ENCODE assay signal across 1 cellular context in the genomic region with DNA sequence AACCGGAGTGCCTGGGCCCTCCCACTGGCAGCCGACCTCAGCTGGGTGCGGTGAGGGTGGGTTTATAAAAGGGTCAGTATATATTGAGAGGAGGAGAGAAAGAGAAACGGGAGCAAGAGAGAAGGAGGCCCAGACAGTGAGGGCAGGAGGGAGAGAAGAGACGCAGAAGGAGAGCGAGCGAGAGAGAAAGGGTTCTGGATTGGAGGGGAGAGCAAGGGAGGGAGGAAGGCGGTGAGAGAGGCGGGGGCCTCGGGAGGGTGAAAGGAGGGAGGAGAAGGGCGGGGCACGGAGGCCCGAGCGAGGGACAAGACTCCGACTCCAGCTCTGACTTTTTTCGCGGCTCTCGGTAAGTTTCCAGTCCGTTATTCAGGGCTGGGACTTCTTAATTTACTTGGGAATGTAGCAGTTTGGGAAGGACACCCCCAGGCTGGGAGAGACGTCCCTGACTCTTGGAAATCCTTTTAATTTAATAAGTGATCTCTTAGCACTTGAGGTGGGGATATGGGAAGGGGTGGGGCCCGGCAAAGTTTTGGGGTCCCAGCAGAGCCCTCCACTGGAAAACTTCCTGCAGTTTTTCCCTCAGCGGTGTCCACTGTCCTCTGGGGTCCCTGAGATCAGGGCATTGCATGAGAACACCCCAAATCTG.
TF ChIP-seq lines count a peak whose summit lies in the region.

A gene with protein sequence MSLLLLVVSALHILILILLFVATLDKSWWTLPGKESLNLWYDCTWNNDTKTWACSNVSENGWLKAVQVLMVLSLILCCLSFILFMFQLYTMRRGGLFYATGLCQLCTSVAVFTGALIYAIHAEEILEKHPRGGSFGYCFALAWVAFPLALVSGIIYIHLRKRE (plus strand): TSS at position 288 of the 646 bp plus-strand sequence. CDS start 1,293 bp downstream, outside the sequence.

TF ChIP-seq in GM12878, 131 proteins besides CTCF, POLR2A, EP300 and RAD21 (continued from another document):
- TF ChIP-seq, protein P1, sequence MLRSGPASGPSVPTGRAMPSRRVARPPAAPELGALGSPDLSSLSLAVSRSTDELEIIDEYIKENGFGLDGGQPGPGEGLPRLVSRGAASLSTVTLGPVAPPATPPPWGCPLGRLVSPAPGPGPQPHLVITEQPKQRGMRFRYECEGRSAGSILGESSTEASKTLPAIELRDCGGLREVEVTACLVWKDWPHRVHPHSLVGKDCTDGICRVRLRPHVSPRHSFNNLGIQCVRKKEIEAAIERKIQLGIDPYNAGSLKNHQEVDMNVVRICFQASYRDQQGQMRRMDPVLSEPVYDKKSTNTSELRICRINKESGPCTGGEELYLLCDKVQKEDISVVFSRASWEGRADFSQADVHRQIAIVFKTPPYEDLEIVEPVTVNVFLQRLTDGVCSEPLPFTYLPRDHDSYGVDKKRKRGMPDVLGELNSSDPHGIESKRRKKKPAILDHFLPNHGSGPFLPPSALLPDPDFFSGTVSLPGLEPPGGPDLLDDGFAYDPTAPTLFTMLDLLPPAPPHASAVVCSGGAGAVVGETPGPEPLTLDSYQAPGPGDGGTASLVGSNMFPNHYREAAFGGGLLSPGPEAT (IDR thresholded peaks at IDR 0.05; ENCODE audit: low read depth), result peak; percentile 69
- TF ChIP-seq NBN (IDR thresholded peaks at IDR 0.05) (peak; percentile 98), POLR2AphosphoS2 (IDR thresholded peaks at IDR 0.05; ENCODE audit: low read depth, low read length) (peak; percentile 89), BRCA1 (IDR thresholded peaks at IDR 0.05; ENCODE audit: low read depth, low read length) (no peak), SMAD1 (IDR thresholded peaks at IDR 0.05; ENCODE audit: low read depth, partially characterized antibody) (peak; percentile 58), TCF12 (IDR thresholded peaks at IDR 0.05; ENCODE audit: low read depth, low read length) (no peak; the same call in 1 of the 2 replicates), ZNF207 (IDR thresholded peaks at IDR 0.05; ENCODE audit: borderline replicate concordance) (no peak), MXI1 (IDR thresholded peaks at IDR 0.05; ENCODE audit: low read depth, low read length) (0 out of 2 replicates have a peak, but pooled peaks have one; percentile 21), RUNX3 (IDR thresholded peaks at IDR 0.05; ENCODE audit: low read length) (peak; percentile 48), HDGF (IDR thresholded peaks at IDR 0.05) (peak; percentile 99), POLR2AphosphoS5 (IDR thresholded peaks at IDR 0.05; ENCODE audit: low read length) (peak; percentile 82), LARP7 (IDR thresholded peaks at IDR 0.05) (peak; percentile 55; the same call in 1 of the 2 replicates), CREM (IDR thresholded peaks at IDR 0.05; ENCODE audit: low read depth) (peak; percentile 30; the same call in 1 of the 2 replicates), IKZF1 (conservative IDR thresholded peaks at IDR 0.05) (peak; percentile 46; the same call in 1 of the 2 replicates), ATF7 (IDR thresholded peaks at IDR 0.05; ENCODE audit: low read depth) (no peak), MTA2 (IDR thresholded peaks at IDR 0.05; ENCODE audit: low read depth) (peak; percentile 55), FOXK2 (IDR thresholded peaks at IDR 0.05) (no peak), SPI1 (IDR thresholded peaks at IDR 0.05; ENCODE audit: borderline replicate concordance, insufficient read depth, low read depth, low read length) (peak; percentile 82; the same call in 1 of the 2 replicates), TARDBP (IDR thresholded peaks at IDR 0.05; ENCODE audit: borderline replicate concordance) (peak; percentile 39; the same call in 1 of the 2 replicates), CBFB (IDR thresholded peaks at IDR 0.05; ENCODE audit: low read depth) (0 out of 2 replicates have a peak, but pooled peaks have one; percentile 20), SMAD5 (IDR thresholded peaks at IDR 0.05; ENCODE audit: low read depth) (no peak), TAF1 (IDR thresholded peaks at IDR 0.05; ENCODE audit: borderline replicate concordance, low read depth, low read length) (peak; percentile 36; the same call in 1 of the 2 replicates), YBX1 (IDR thresholded peaks at IDR 0.05) (peak; percentile 44; the same call in 1 of the 2 replicates), BHLHE40 (IDR thresholded peaks at IDR 0.05; ENCODE audit: borderline replicate concordance in 1 of 2, low read depth in 2 of 2, low read length in 1 of 2) (peak in 1 of 2 experiments; percentile 69; a peak in 1 of 4 replicates), PML (IDR thresholded peaks at IDR 0.05; ENCODE audit: low read length) (peak; percentile 56), ZNF24 (IDR thresholded peaks at IDR 0.05) (no peak)
- TF ChIP-seq, protein P2, sequence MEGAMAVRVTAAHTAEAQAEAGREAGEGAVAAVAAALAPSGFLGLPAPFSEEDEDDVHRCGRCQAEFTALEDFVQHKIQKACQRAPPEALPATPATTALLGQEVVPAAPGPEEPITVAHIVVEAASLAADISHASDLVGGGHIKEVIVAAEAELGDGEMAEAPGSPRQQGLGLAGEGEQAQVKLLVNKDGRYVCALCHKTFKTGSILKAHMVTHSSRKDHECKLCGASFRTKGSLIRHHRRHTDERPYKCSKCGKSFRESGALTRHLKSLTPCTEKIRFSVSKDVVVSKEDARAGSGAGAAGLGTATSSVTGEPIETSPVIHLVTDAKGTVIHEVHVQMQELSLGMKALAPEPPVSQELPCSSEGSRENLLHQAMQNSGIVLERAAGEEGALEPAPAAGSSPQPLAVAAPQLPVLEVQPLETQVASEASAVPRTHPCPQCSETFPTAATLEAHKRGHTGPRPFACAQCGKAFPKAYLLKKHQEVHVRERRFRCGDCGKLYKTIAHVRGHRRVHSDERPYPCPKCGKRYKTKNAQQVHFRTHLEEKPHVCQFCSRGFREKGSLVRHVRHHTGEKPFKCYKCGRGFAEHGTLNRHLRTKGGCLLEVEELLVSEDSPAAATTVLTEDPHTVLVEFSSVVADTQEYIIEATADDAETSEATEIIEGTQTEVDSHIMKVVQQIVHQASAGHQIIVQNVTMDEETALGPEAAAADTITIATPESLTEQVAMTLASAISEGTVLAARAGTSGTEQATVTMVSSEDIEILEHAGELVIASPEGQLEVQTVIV (IDR thresholded peaks at IDR 0.05; ENCODE audit: borderline replicate concordance, partially characterized antibody), result peak; percentile 47
- TF ChIP-seq, protein P3, sequence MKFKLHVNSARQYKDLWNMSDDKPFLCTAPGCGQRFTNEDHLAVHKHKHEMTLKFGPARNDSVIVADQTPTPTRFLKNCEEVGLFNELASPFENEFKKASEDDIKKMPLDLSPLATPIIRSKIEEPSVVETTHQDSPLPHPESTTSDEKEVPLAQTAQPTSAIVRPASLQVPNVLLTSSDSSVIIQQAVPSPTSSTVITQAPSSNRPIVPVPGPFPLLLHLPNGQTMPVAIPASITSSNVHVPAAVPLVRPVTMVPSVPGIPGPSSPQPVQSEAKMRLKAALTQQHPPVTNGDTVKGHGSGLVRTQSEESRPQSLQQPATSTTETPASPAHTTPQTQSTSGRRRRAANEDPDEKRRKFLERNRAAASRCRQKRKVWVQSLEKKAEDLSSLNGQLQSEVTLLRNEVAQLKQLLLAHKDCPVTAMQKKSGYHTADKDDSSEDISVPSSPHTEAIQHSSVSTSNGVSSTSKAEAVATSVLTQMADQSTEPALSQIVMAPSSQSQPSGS (IDR thresholded peaks at IDR 0.05; ENCODE audit: low read length), result no peak
- TF ChIP-seq, protein P4, sequence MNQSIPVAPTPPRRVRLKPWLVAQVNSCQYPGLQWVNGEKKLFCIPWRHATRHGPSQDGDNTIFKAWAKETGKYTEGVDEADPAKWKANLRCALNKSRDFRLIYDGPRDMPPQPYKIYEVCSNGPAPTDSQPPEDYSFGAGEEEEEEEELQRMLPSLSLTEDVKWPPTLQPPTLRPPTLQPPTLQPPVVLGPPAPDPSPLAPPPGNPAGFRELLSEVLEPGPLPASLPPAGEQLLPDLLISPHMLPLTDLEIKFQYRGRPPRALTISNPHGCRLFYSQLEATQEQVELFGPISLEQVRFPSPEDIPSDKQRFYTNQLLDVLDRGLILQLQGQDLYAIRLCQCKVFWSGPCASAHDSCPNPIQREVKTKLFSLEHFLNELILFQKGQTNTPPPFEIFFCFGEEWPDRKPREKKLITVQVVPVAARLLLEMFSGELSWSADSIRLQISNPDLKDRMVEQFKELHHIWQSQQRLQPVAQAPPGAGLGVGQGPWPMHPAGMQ (IDR thresholded peaks at IDR 0.05; ENCODE audit: borderline replicate concordance), result 0 out of 2 replicates have a peak, but pooled peaks have one; percentile 1
- TF ChIP-seq, protein P5, sequence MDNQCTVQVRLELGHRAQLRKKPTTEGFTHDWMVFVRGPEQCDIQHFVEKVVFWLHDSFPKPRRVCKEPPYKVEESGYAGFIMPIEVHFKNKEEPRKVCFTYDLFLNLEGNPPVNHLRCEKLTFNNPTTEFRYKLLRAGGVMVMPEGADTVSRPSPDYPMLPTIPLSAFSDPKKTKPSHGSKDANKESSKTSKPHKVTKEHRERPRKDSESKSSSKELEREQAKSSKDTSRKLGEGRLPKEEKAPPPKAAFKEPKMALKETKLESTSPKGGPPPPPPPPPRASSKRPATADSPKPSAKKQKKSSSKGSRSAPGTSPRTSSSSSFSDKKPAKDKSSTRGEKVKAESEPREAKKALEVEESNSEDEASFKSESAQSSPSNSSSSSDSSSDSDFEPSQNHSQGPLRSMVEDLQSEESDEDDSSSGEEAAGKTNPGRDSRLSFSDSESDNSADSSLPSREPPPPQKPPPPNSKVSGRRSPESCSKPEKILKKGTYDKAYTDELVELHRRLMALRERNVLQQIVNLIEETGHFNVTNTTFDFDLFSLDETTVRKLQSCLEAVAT (IDR thresholded peaks at IDR 0.05), result peak; percentile 74
- TF ChIP-seq, protein P6, sequence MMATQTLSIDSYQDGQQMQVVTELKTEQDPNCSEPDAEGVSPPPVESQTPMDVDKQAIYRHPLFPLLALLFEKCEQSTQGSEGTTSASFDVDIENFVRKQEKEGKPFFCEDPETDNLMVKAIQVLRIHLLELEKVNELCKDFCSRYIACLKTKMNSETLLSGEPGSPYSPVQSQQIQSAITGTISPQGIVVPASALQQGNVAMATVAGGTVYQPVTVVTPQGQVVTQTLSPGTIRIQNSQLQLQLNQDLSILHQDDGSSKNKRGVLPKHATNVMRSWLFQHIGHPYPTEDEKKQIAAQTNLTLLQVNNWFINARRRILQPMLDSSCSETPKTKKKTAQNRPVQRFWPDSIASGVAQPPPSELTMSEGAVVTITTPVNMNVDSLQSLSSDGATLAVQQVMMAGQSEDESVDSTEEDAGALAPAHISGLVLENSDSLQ (IDR thresholded peaks at IDR 0.05), result peak; percentile 26; the same call in 1 of the 2 replicates
- TF ChIP-seq, protein P7, sequence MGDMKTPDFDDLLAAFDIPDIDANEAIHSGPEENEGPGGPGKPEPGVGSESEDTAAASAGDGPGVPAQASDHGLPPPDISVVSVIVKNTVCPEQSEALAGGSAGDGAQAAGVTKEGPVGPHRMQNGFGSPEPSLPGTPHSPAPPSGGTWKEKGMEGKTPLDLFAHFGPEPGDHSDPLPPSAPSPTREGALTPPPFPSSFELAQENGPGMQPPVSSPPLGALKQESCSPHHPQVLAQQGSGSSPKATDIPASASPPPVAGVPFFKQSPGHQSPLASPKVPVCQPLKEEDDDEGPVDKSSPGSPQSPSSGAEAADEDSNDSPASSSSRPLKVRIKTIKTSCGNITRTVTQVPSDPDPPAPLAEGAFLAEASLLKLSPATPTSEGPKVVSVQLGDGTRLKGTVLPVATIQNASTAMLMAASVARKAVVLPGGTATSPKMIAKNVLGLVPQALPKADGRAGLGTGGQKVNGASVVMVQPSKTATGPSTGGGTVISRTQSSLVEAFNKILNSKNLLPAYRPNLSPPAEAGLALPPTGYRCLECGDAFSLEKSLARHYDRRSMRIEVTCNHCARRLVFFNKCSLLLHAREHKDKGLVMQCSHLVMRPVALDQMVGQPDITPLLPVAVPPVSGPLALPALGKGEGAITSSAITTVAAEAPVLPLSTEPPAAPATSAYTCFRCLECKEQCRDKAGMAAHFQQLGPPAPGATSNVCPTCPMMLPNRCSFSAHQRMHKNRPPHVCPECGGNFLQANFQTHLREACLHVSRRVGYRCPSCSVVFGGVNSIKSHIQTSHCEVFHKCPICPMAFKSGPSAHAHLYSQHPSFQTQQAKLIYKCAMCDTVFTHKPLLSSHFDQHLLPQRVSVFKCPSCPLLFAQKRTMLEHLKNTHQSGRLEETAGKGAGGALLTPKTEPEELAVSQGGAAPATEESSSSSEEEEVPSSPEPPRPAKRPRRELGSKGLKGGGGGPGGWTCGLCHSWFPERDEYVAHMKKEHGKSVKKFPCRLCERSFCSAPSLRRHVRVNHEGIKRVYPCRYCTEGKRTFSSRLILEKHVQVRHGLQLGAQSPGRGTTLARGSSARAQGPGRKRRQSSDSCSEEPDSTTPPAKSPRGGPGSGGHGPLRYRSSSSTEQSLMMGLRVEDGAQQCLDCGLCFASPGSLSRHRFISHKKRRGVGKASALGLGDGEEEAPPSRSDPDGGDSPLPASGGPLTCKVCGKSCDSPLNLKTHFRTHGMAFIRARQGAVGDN (IDR thresholded peaks at IDR 0.05), result 0 out of 2 replicates have a peak, but pooled peaks have one; percentile 11
- TF ChIP-seq, protein P8, sequence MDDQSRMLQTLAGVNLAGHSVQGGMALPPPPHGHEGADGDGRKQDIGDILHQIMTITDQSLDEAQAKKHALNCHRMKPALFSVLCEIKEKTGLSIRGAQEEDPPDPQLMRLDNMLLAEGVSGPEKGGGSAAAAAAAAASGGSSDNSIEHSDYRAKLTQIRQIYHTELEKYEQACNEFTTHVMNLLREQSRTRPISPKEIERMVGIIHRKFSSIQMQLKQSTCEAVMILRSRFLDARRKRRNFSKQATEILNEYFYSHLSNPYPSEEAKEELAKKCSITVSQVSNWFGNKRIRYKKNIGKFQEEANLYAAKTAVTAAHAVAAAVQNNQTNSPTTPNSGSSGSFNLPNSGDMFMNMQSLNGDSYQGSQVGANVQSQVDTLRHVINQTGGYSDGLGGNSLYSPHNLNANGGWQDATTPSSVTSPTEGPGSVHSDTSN (IDR thresholded peaks at IDR 0.05; ENCODE audit: insufficient replicate concordance, low read depth, low read length), result no peak
